Comparison of ENCODE assay signal across 13 cellular contexts in the genomic region with DNA sequence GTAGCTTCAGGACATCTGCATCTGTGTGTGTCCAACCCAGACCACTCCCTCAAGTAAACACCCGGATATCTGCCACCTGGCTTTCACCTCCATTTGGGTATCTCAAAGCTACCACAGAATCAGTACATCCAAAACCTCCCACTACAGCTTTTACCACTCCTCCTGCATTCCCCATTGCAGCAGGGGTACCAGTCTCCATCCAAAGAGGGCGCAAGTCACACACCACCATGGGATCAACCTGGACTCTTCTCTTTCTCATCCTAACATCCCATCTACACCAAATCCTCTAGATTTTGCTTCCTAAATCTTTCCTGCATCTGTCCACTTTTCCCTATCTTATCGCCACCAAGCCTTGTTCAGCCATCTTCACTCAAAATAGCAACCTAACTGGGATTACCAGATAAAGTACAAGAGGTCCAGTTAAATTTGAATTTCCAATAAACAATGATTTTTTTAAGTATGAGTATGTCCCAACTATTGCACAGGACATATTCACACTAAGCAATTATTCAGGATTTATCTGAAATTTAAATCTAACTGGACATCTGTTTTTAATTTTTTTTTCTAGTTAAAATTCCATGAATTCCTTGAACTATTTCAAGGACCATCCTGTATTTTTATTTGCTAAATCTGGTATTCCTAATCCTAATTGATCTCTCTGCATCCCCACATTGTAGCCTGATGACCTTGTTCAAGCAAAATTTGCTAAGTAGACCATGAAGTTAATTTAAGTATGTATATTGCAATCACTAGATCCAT.
DNase-seq lines count a peak whose midpoint lies in the region; ATAC-seq and TF ChIP-seq lines count a peak whose summit lies in the region.
"Had no signal": no experiment of that assay in that cellular context is flagged by ENCODE, and none has a peak within 500 bp of the region (broad histone marks: within the 10 kb centered on the region; RNA-seq: fewer than 3 reads in every experiment).

No MANE protein-coding gene starts in this region.

- peaks cover 11% of the 10 kb centered on the region for H3K27me3 ChIP-seq in adrenal gland
- H3K27me3 ChIP-seq: ovary had no signal

- no peak for TF ChIP-seq POLR2A in adrenal gland (IDR thresholded peaks at IDR 0.05)

- intact Hi-C loops in activated CD4-positive, alpha-beta T cell treated with anti-CD3 and anti-CD28 coated beads, Interleukin-2, amount 10 ng/mL, durations not matched to agents 24 days and 14 days (cut with micrococcal nuclease) = no loop called here
- intact Hi-C loops in sciatic nerve (cut with DNase I) (no loop called here), adrenal gland (cut with DNase I) (no loop called here)

- CTCF ChIA-PET in activated CD8-positive, alpha-beta memory T cell treated with anti-CD3 and anti-CD28 coated beads, Interleukin-2, amount 10 ng/mL, durations not matched to agents 7 days and 5 days (lab: Charles Lee) = interaction anchor here (0.6 to 0.8 kb wide), 2 partner anchors 9 to 830 kb away, joined by 3 read pairs; no protein-coding TSS in a partner anchor

- peak overlapping the region; percentile 10 for H3K27ac Mint-ChIP-seq in activated CD4-positive, alpha-beta T cell treated with anti-CD3 and anti-CD28 coated beads, Interleukin-2, amount 10 ng/mL, durations not matched to agents 24 days and 14 days
- H3K27ac Mint-ChIP-seq in activated CD8-positive, alpha-beta memory T cell treated with anti-CD3 and anti-CD28 coated beads, Interleukin-2, amount 10 ng/mL, durations not matched to agents 7 days and 5 days = no peak overlapping the region
- H3K27ac Mint-ChIP-seq: activated naive CD8-positive, alpha-beta T cell treated with anti-CD3 and anti-CD28 coated beads for 36 hours; B cell had no signal

- no peak overlapping the region for H3K4me3 ChIP-seq in adrenal gland
- H3K4me3 ChIP-seq: heart left ventricle, ovary had no signal

- no peaks in the 10 kb centered on the region for H3K36me3 ChIP-seq in adrenal gland (replicated peaks in 1 of 2)
- H3K36me3 ChIP-seq: heart left ventricle, ovary had no signal

- no peaks in the 10 kb centered on the region for H3K4me1 Mint-ChIP-seq in activated CD4-positive, alpha-beta T cell treated with anti-CD3 and anti-CD28 coated beads, Interleukin-2, amount 10 ng/mL, durations not matched to agents 24 days and 14 days
- no peaks in the 10 kb centered on the region for H3K4me1 Mint-ChIP-seq in activated CD8-positive, alpha-beta memory T cell treated with anti-CD3 and anti-CD28 coated beads, Interleukin-2, amount 10 ng/mL, durations not matched to agents 7 days and 5 days
- H3K4me1 Mint-ChIP-seq: activated naive CD8-positive, alpha-beta T cell treated with anti-CD3 and anti-CD28 coated beads for 36 hours; B cell had no signal

- ATAC-seq in sciatic nerve = no peak
- no peak for ATAC-seq in activated CD8-positive, alpha-beta memory T cell treated with anti-CD3 and anti-CD28 coated beads, Interleukin-2, amount 10 ng/mL, durations not matched to agents 7 days and 5 days
- ATAC-seq in esophagus mucosa = no peak
- ATAC-seq: heart left ventricle had no signal

- no peaks in the 10 kb centered on the region for H3K9me3 Mint-ChIP-seq in activated CD4-positive, alpha-beta T cell treated with anti-CD3 and anti-CD28 coated beads, Interleukin-2, amount 10 ng/mL, durations not matched to agents 24 days and 14 days
- H3K9me3 Mint-ChIP-seq in activated CD8-positive, alpha-beta memory T cell treated with anti-CD3 and anti-CD28 coated beads, Interleukin-2, amount 10 ng/mL, durations not matched to agents 7 days and 5 days (ENCODE audit: low read depth) = no peaks in the 10 kb centered on the region
- H3K9me3 Mint-ChIP-seq: activated naive CD8-positive, alpha-beta T cell treated with anti-CD3 and anti-CD28 coated beads for 36 hours had no signal

- DNase-seq in activated CD4-positive, alpha-beta T cell treated with anti-CD3 and anti-CD28 coated beads, Interleukin-2, amount 10 ng/mL, durations not matched to agents 24 days and 14 days = no peak
- no peak for DNase-seq in activated CD4-positive, alpha-beta T cell treated with anti-CD3 and anti-CD28 coated beads for 48 hours
- DNase-seq in NCI-H2171 (lab: John Stamatoyannopoulos, UW) (peak; percentile 22), dedifferentiated amniotic fluid mesenchymal stem cell (ENCODE audit: extremely low spot score) (peak; percentile 14), sciatic nerve (ENCODE audit: low spot score) (peak; percentile 1), adrenal gland (no peak)
- no peak for DNase-seq in activated CD8-positive, alpha-beta memory T cell treated with anti-CD3 and anti-CD28 coated beads, Interleukin-2, amount 10 ng/mL, durations not matched to agents 7 days and 5 days
- DNase-seq: activated naive CD8-positive, alpha-beta T cell treated with anti-CD3 and anti-CD28 coated beads for 36 hours; MV-4-11; ovary had no signal

- no peak overlapping the region for H3K4me3 Mint-ChIP-seq in activated CD4-positive, alpha-beta T cell treated with anti-CD3 and anti-CD28 coated beads, Interleukin-2, amount 10 ng/mL, durations not matched to agents 24 days and 14 days
- no peak overlapping the region for H3K4me3 Mint-ChIP-seq in activated CD8-positive, alpha-beta memory T cell treated with anti-CD3 and anti-CD28 coated beads, Interleukin-2, amount 10 ng/mL, durations not matched to agents 7 days and 5 days
- H3K4me3 Mint-ChIP-seq: activated naive CD8-positive, alpha-beta T cell treated with anti-CD3 and anti-CD28 coated beads for 36 hours; B cell had no signal

- H3K27ac ChIP-seq in adrenal gland = no peak overlapping the region
- H3K27ac ChIP-seq: heart left ventricle, ovary had no signal

- H3K27me3 Mint-ChIP-seq in activated CD4-positive, alpha-beta T cell treated with anti-CD3 and anti-CD28 coated beads, Interleukin-2, amount 10 ng/mL, durations not matched to agents 24 days and 14 days = peaks cover 51% of the 10 kb centered on the region
- H3K27me3 Mint-ChIP-seq in activated CD8-positive, alpha-beta memory T cell treated with anti-CD3 and anti-CD28 coated beads, Interleukin-2, amount 10 ng/mL, durations not matched to agents 7 days and 5 days = peaks cover 68% of the 10 kb centered on the region

- H3K9me3 ChIP-seq in adrenal gland (replicated peaks in 1 of 3) = peaks cover 0 to 3% (median 0%) of the 10 kb centered on the region in 3 donors

- 45 to 55% (median 48%) methylated on average over 3 of the region's 3 CpGs for WGBS in adrenal gland, 4 donors

- H3K4me1 ChIP-seq in adrenal gland (replicated peaks in 1 of 2) = no peaks in the 10 kb centered on the region
- H3K4me1 ChIP-seq: heart left ventricle had no signal

- TF ChIP-seq CTCF in adrenal gland (IDR thresholded peaks at IDR 0.05) = no peak

- H3K36me3 Mint-ChIP-seq in activated CD4-positive, alpha-beta T cell treated with anti-CD3 and anti-CD28 coated beads, Interleukin-2, amount 10 ng/mL, durations not matched to agents 24 days and 14 days (ENCODE audit: low read depth) = no peaks in the 10 kb centered on the region
- peaks cover 1% of the 10 kb centered on the region for H3K36me3 Mint-ChIP-seq in activated CD8-positive, alpha-beta memory T cell treated with anti-CD3 and anti-CD28 coated beads, Interleukin-2, amount 10 ng/mL, durations not matched to agents 7 days and 5 days
- H3K36me3 Mint-ChIP-seq: activated naive CD8-positive, alpha-beta T cell treated with anti-CD3 and anti-CD28 coated beads for 36 hours had no signal

Comparison
In these comparisons a context has a peak if more than half of its experiments do, and no peak if none do; other contexts are left out.
1. DNase-seq: peak in NCI-H2171 (single experiment), dedifferentiated amniotic fluid mesenchymal stem cell (single experiment) and sciatic nerve (single experiment); none in activated CD4-positive, alpha-beta T cell treated with anti-CD3 and anti-CD28 coated beads, Interleukin-2, amount 10 ng/mL, durations not matched to agents 24 days and 14 days (single experiment), activated CD4-positive, alpha-beta T cell treated with anti-CD3 and anti-CD28 coated beads for 48 hours (single experiment), activated CD8-positive, alpha-beta memory T cell treated with anti-CD3 and anti-CD28 coated beads, Interleukin-2, amount 10 ng/mL, durations not matched to agents 7 days and 5 days (single experiment) and adrenal gland (0 of 7).